Comparison of ENCODE assay signal across 22 cellular contexts in the genomic region with DNA sequence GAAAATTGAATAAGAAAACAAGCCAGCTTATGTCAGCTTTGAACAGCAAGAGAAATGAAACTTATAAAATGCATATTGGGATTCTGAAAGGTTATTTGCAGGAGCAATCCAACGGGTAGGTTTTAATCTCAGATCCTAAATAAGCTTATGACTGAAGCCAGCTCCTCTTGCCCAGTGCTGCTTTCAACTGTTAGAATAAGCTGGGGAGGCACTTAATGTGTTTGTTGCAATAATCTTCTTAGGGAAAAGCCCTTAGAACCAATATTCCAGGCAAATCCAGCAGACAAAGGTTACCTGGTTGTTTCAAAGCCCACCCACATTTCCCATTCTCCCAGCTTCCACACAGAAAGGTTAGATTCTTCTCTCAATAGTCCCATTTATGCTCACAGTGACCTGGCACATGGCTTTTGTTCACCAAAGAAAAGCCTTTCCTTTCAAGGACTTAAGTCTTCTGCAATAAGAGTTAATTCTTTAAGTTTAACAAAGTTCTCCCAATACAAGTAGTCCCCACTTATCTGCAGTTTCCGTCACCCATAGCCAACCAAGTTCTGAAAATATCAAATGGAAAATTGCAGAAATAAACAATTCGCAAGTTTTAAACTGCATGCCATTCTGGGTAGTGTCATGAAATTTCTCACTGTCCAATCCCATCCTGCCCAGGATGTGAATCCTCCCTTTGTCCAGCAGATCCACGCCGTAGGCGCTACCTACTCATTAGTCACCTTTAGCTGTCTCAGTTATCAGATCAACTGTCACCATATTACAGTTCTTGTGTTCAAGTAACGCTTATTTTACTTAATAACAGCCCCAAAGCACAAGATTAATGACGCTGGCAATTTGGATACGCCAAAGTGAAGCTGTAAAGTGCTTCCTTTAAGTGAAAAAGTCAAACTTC. TPM values are rescaled to one million over a fixed set of nuclear protein-coding genes. Genes with fewer than 3 reads are reported as not detected.
A peak's percentile ranks its signal among the peaks of the same experiment; 100 is the strongest.
DNase-seq lines count a peak whose midpoint lies in the region; ATAC-seq and TF ChIP-seq lines count a peak whose summit lies in the region.
"Had no signal": no experiment of that assay in that cellular context is flagged by ENCODE, and none has a peak within 500 bp of the region (broad histone marks: within the 10 kb centered on the region; RNA-seq: fewer than 3 reads in every experiment).

No MANE protein-coding gene starts in this region.

- H3K4me2 ChIP-seq in mammary epithelial cell (ENCODE audit: insufficient read depth, low read depth, low read length): peak overlapping the region; percentile 69
- H3K4me2 ChIP-seq in neural progenitor cell: peak overlapping the region; percentile 64
- H3K4me2 ChIP-seq: A549 had no signal

- H3K27ac ChIP-seq in mammary epithelial cell (ENCODE audit: insufficient read depth, low read depth, low read length) (peak overlapping the region; percentile 60), neural progenitor cell (peak overlapping the region; percentile 49), suprapubic skin (no peak overlapping the region)
- H3K27ac ChIP-seq: A549, esophagus muscularis mucosa, SJSA1 had no signal

- H3K4me1 Mint-ChIP-seq in neural progenitor cell: peaks cover 28% of the 10 kb centered on the region

- H3K27ac Mint-ChIP-seq in neural progenitor cell: no peak overlapping the region
- H3K27ac Mint-ChIP-seq: natural killer cell treated with Interleukin-12 subunit alpha and Interleukin-12 subunit beta and Interleukin-15 and Interleukin-18, amount 100 ng/mL, for 72 hours had no signal

- no peak for TF ChIP-seq EP300 in suprapubic skin (IDR thresholded peaks at IDR 0.05)

- no peaks in the 10 kb centered on the region for H3K36me3 Mint-ChIP-seq in neural progenitor cell
- H3K36me3 Mint-ChIP-seq: natural killer cell treated with Interleukin-12 subunit alpha and Interleukin-12 subunit beta and Interleukin-15 and Interleukin-18, amount 100 ng/mL, for 72 hours had no signal

- no peak for TF ChIP-seq CTCF in mammary epithelial cell (conservative IDR thresholded peaks at IDR 0.05 in 1 of 2, IDR thresholded peaks at IDR 0.05 in 1 of 2; ENCODE audit: extremely low read depth in 1 of 2, insufficient read depth in 1 of 2, low read depth in 1 of 2, low read length in 2 of 2)
- no peak for TF ChIP-seq CTCF in neural progenitor cell (IDR thresholded peaks at IDR 0.05)
- TF ChIP-seq CTCF in suprapubic skin (IDR thresholded peaks at IDR 0.05): no peak

- H3K4me3 Mint-ChIP-seq in neural progenitor cell: peak overlapping the region; percentile 65
- H3K4me3 Mint-ChIP-seq: natural killer cell treated with Interleukin-12 subunit alpha and Interleukin-12 subunit beta and Interleukin-15 and Interleukin-18, amount 100 ng/mL, for 72 hours had no signal

- no peak for TF ChIP-seq POLR2A in suprapubic skin (IDR thresholded peaks at IDR 0.05)

- no TSS peak for BruUV-seq in mammary epithelial cell (replicated peaks; lab: Mats Ljungman, UMichigan)

- peaks cover 55% of the 10 kb centered on the region for H3K4me1 ChIP-seq in mammary epithelial cell (ENCODE audit: insufficient read depth, low read length)
- peaks cover 43% of the 10 kb centered on the region for H3K4me1 ChIP-seq in neural progenitor cell
- H3K4me1 ChIP-seq in suprapubic skin: peaks cover 32% of the 10 kb centered on the region

- H2AFZ ChIP-seq in mammary epithelial cell (ENCODE audit: low read depth, low read length): no peak overlapping the region
- H2AFZ ChIP-seq in neural progenitor cell (replicated peaks): no peak overlapping the region

- H4K20me1 ChIP-seq in mammary epithelial cell (ENCODE audit: insufficient read depth, low read length): no peaks in the 10 kb centered on the region
- H4K20me1 ChIP-seq in neural progenitor cell (ENCODE audit: low read depth): peaks cover 47% of the 10 kb centered on the region

- CTCF ChIA-PET in mammary epithelial cell (lab: Charles Lee; ENCODE audit: low non-redundant PET): no interaction called here

- no peaks in the 10 kb centered on the region for H3K36me3 ChIP-seq in mammary epithelial cell (ENCODE audit: insufficient read depth, low read length)
- H3K36me3 ChIP-seq in neural progenitor cell: no peaks in the 10 kb centered on the region
- H3K36me3 ChIP-seq in suprapubic skin: no peaks in the 10 kb centered on the region
- H3K36me3 ChIP-seq: esophagus muscularis mucosa, SJSA1 had no signal

- H3K9ac ChIP-seq in mammary epithelial cell (ENCODE audit: insufficient read depth, low read length) (peak overlapping the region; percentile 53), neural progenitor cell (no peak overlapping the region)

- H3K27me3 Mint-ChIP-seq in neural progenitor cell (ENCODE audit: insufficient read depth, low read depth): peaks cover 3% of the 10 kb centered on the region
- H3K27me3 Mint-ChIP-seq: natural killer cell treated with Interleukin-12 subunit alpha and Interleukin-12 subunit beta and Interleukin-15 and Interleukin-18, amount 100 ng/mL, for 72 hours had no signal

- no peaks in the 10 kb centered on the region for H3K9me3 Mint-ChIP-seq in neural progenitor cell
- H3K9me3 Mint-ChIP-seq: natural killer cell treated with Interleukin-12 subunit alpha and Interleukin-12 subunit beta and Interleukin-15 and Interleukin-18, amount 100 ng/mL, for 72 hours had no signal

- in situ Hi-C loops in mammary epithelial cell (cut with MboI; ENCODE audit: low sequenced_read_pairs in 2 of 2): no loop called here

- ATAC-seq in HG03139 (IDR thresholded peaks at IDR 0.05; ENCODE audit: unreplicated experiment): no peak
- ATAC-seq: A549; natural killer cell treated with Interleukin-12 subunit alpha and Interleukin-12 subunit beta and Interleukin-15 and Interleukin-18, amount 100 ng/mL, for 72 hours; PC-3 had no signal

- dilution Hi-C loops in mammary epithelial cell (cut with HindIII; ENCODE audit: low sequenced_read_pairs): no loop called here

- intact Hi-C loops in mammary epithelial cell (cut with micrococcal nuclease): no loop called here

- WGBS in mammary epithelial cell (ENCODE audit: low coverage, missing lambda C conversion rate): 6% methylated on average over 9 of the region's 9 CpGs
- WGBS in suprapubic skin: 68% methylated on average over 9 of the region's 9 CpGs

- H3F3A ChIP-seq in neural progenitor cell (ENCODE audit: low read depth): peaks cover 32% of the 10 kb centered on the region

- H3K4me3 ChIP-seq in mammary epithelial cell (replicated peaks in 1 of 3; ENCODE audit: insufficient read depth in 1 of 3, low read depth in 2 of 3, low read length in 3 of 3): peak overlapping the region in 2 of 3 experiments; percentile 4 to 16
- H3K4me3 ChIP-seq in neural progenitor cell: peak overlapping the region; percentile 19
- H3K4me3 ChIP-seq in suprapubic skin: no peak overlapping the region
- H3K4me3 ChIP-seq: A549, esophagus muscularis mucosa, SJSA1 had no signal

- H3K79me2 ChIP-seq in mammary epithelial cell (ENCODE audit: insufficient read depth, low read length) (peaks cover 92% of the 10 kb centered on the region), neural progenitor cell (ENCODE audit: low read depth) (peaks cover 88% of the 10 kb centered on the region)

- H3K9me3 ChIP-seq in mammary epithelial cell (replicated peaks; ENCODE audit: insufficient read depth, low read length): no peaks in the 10 kb centered on the region
- H3K9me3 ChIP-seq in neural progenitor cell (ENCODE audit: low read depth): no peaks in the 10 kb centered on the region
- no peaks in the 10 kb centered on the region for H3K9me3 ChIP-seq in suprapubic skin
- H3K9me3 ChIP-seq: A549, Caco-2, esophagus muscularis mucosa, SJSA1 had no signal

- H3K27me3 ChIP-seq in mammary epithelial cell (ENCODE audit: insufficient read depth, low read length): no peaks in the 10 kb centered on the region
- peaks cover 9% of the 10 kb centered on the region for H3K27me3 ChIP-seq in neural progenitor cell
- H3K27me3 ChIP-seq in suprapubic skin: no peaks in the 10 kb centered on the region
- H3K27me3 ChIP-seq: esophagus muscularis mucosa had no signal

- peak; percentile 38 for DNase-seq in AG20443 (ENCODE audit: low spot score)
- peak; percentile 17 for DNase-seq in NCI-H69 (lab: John Stamatoyannopoulos, UW)
- peak; percentile 87 for DNase-seq in mammary epithelial cell
- peak; percentile 78 for DNase-seq in neural progenitor cell (ENCODE audit: low spot score)
- DNase-seq in suprapubic skin (ENCODE audit: low spot score in 2 of 2): no peak
- DNase-seq in midbrain (lab: John Stamatoyannopoulos, UW): no peak
- DNase-seq in SIG-M5 (lab: John Stamatoyannopoulos, UW): no peak
- DNase-seq: activated CD4-positive, alpha-beta T cell treated with anti-CD3 and anti-CD28 coated beads, Interleukin-2, amount 50 U/mL, for 48 hours; activated gamma-delta T cell treated with Interleukin-2 at 50 U/mL for 16 hours; amniotic stem cell; Caco-2; caudate nucleus; kidney glomerular epithelial cell; NCI-H146; NCI-H2171; PC-3; stimulated activated CD4-positive, alpha-beta T cell treated with anti-CD3 and anti-CD28 coated beads, Interleukin-4, amount 100 ng/mL, for 24 hours had no signal

RNA-seq across cellular contexts. Expression of gene TEX2, which starts 5.9 kb away (rescaled TPM):
- total RNA-seq in mammary epithelial cell: 100 to 1,000 TPM in 1 of 2 donors, 10 to 100 TPM in 1; 72.6 to 127 TPM
- polyA plus RNA-seq in mammary epithelial cell: 56.4 TPM
- 109 TPM for polyA minus RNA-seq in mammary epithelial cell
- 10.6 and 11.7 TPM in 2 replicates for total RNA-seq in neural progenitor cell (ENCODE audit: low replicate concordance)
- 10 to 100 TPM; 35.5 to 41.3 (median 36.9) TPM for total RNA-seq in suprapubic skin

Comparison
In these comparisons a context has a peak if more than half of its experiments do, and no peak if none do; other contexts are left out.
1. DNase-seq: peak in AG20443 (single experiment), NCI-H69 (single experiment), mammary epithelial cell (single experiment) and neural progenitor cell (single experiment); none in suprapubic skin (0 of 2), midbrain (single experiment) and SIG-M5 (single experiment).